ENCODE assay signal across 2 cellular contexts in genomic region chr14:35835208-35835982, GRCh38.
TF ChIP-seq lines count a peak whose summit lies in the region.

No MANE protein-coding gene starts in this region.

TF ChIP-seq in HepG2, 621 proteins besides CTCF, POLR2A, EP300 and RAD21:
- TF ChIP-seq MAFK (conservative IDR thresholded peaks at IDR 0.05 in 1 of 2, IDR thresholded peaks at IDR 0.05 in 1 of 2; ENCODE audit: low read length in 2 of 2) (peak; percentile 77 to 89), MAFF (IDR thresholded peaks at IDR 0.05; ENCODE audit: low read depth, low read length) (peak; percentile 83), ZNF382 (CRISPR knock-in tag; IDR thresholded peaks at IDR 0.05; ENCODE audit: borderline replicate concordance) (peak; percentile 44; the same call in 1 of the 2 replicates), KDM1A (CRISPR knock-in tag; IDR thresholded peaks at IDR 0.05) (no peak)
TF ChIP-seq in HepG2: peak in this region for 3.

TF ChIP-seq in GM12878, 131 proteins besides CTCF, POLR2A, EP300 and RAD21:
- TF ChIP-seq, protein P1, sequence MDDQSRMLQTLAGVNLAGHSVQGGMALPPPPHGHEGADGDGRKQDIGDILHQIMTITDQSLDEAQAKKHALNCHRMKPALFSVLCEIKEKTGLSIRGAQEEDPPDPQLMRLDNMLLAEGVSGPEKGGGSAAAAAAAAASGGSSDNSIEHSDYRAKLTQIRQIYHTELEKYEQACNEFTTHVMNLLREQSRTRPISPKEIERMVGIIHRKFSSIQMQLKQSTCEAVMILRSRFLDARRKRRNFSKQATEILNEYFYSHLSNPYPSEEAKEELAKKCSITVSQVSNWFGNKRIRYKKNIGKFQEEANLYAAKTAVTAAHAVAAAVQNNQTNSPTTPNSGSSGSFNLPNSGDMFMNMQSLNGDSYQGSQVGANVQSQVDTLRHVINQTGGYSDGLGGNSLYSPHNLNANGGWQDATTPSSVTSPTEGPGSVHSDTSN (IDR thresholded peaks at IDR 0.05; ENCODE audit: insufficient replicate concordance, low read depth, low read length), result no peak
- TF ChIP-seq ZNF24 (IDR thresholded peaks at IDR 0.05), result no peak
- TF ChIP-seq PAX8 (IDR thresholded peaks at IDR 0.05), result no peak
- TF ChIP-seq, protein P2, sequence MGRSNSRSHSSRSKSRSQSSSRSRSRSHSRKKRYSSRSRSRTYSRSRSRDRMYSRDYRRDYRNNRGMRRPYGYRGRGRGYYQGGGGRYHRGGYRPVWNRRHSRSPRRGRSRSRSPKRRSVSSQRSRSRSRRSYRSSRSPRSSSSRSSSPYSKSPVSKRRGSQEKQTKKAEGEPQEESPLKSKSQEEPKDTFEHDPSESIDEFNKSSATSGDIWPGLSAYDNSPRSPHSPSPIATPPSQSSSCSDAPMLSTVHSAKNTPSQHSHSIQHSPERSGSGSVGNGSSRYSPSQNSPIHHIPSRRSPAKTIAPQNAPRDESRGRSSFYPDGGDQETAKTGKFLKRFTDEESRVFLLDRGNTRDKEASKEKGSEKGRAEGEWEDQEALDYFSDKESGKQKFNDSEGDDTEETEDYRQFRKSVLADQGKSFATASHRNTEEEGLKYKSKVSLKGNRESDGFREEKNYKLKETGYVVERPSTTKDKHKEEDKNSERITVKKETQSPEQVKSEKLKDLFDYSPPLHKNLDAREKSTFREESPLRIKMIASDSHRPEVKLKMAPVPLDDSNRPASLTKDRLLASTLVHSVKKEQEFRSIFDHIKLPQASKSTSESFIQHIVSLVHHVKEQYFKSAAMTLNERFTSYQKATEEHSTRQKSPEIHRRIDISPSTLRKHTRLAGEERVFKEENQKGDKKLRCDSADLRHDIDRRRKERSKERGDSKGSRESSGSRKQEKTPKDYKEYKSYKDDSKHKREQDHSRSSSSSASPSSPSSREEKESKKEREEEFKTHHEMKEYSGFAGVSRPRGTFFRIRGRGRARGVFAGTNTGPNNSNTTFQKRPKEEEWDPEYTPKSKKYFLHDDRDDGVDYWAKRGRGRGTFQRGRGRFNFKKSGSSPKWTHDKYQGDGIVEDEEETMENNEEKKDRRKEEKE (IDR thresholded peaks at IDR 0.05), result no peak
- no peak for TF ChIP-seq BCL11A (IDR thresholded peaks at IDR 0.05; ENCODE audit: low read depth, low read length)
- TF ChIP-seq SMAD1 (IDR thresholded peaks at IDR 0.05; ENCODE audit: low read depth, partially characterized antibody), result no peak
- TF ChIP-seq CHD4 (IDR thresholded peaks at IDR 0.05), result no peak
- TF ChIP-seq MEF2B (IDR thresholded peaks at IDR 0.05; ENCODE audit: partially characterized antibody, poor library complexity, severe bottlenecking), result no peak
- TF ChIP-seq SKIL (IDR thresholded peaks at IDR 0.05; ENCODE audit: low read depth, poor library complexity, severe bottlenecking), result no peak
- TF ChIP-seq, protein P3, sequence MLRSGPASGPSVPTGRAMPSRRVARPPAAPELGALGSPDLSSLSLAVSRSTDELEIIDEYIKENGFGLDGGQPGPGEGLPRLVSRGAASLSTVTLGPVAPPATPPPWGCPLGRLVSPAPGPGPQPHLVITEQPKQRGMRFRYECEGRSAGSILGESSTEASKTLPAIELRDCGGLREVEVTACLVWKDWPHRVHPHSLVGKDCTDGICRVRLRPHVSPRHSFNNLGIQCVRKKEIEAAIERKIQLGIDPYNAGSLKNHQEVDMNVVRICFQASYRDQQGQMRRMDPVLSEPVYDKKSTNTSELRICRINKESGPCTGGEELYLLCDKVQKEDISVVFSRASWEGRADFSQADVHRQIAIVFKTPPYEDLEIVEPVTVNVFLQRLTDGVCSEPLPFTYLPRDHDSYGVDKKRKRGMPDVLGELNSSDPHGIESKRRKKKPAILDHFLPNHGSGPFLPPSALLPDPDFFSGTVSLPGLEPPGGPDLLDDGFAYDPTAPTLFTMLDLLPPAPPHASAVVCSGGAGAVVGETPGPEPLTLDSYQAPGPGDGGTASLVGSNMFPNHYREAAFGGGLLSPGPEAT (IDR thresholded peaks at IDR 0.05; ENCODE audit: low read depth), result no peak
- no peak for TF ChIP-seq CREM (IDR thresholded peaks at IDR 0.05; ENCODE audit: low read depth)
- no peak for TF ChIP-seq NBN (IDR thresholded peaks at IDR 0.05)
- TF ChIP-seq, protein P4, sequence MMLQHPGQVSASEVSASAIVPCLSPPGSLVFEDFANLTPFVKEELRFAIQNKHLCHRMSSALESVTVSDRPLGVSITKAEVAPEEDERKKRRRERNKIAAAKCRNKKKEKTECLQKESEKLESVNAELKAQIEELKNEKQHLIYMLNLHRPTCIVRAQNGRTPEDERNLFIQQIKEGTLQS (IDR thresholded peaks at IDR 0.05; ENCODE audit: borderline replicate concordance, extremely low read depth, low read depth, low read length), result no peak
- no peak for TF ChIP-seq MXI1 (IDR thresholded peaks at IDR 0.05; ENCODE audit: low read depth, low read length)
- TF ChIP-seq, protein P5, sequence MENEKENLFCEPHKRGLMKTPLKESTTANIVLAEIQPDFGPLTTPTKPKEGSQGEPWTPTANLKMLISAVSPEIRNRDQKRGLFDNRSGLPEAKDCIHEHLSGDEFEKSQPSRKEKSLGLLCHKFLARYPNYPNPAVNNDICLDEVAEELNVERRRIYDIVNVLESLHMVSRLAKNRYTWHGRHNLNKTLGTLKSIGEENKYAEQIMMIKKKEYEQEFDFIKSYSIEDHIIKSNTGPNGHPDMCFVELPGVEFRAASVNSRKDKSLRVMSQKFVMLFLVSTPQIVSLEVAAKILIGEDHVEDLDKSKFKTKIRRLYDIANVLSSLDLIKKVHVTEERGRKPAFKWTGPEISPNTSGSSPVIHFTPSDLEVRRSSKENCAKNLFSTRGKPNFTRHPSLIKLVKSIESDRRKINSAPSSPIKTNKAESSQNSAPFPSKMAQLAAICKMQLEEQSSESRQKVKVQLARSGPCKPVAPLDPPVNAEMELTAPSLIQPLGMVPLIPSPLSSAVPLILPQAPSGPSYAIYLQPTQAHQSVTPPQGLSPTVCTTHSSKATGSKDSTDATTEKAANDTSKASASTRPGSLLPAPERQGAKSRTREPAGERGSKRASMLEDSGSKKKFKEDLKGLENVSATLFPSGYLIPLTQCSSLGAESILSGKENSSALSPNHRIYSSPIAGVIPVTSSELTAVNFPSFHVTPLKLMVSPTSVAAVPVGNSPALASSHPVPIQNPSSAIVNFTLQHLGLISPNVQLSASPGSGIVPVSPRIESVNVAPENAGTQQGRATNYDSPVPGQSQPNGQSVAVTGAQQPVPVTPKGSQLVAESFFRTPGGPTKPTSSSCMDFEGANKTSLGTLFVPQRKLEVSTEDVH (IDR thresholded peaks at IDR 0.05; ENCODE audit: low read depth, partially characterized antibody), result no peak
- TF ChIP-seq NR2C2 (IDR thresholded peaks at IDR 0.05; ENCODE audit: borderline replicate concordance, control insufficient read depth, insufficient read length, low read depth), result no peak
- TF ChIP-seq KLF5 (IDR thresholded peaks at IDR 0.05; ENCODE audit: partially characterized antibody), result no peak
- TF ChIP-seq NR2F1 (conservative IDR thresholded peaks at IDR 0.05), result no peak
- TF ChIP-seq SMAD5 (IDR thresholded peaks at IDR 0.05; ENCODE audit: low read depth), result no peak
TF ChIP-seq in GM12878: peak in this region for 0.
